ENCODE assay signal across 11 cellular contexts in the genomic region with DNA sequence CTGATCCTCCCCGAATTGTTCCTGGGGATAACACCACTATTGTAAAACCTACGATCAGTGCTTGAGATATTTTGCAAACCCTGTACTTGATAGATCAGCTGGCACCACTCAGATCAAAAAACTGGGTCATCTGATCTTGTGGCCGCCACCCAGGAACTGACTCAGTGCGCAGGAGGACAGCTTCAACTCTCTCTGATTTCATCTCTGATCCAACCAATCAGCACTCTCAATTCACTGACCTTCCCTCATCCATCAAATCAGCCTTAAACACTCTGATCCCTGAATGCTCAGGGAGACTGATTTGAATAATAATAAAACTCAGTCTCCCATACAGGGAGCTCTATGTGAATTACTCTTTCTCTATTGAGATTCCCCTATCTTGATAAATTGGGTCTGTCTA. TPM values are rescaled to one million over a fixed set of nuclear protein-coding genes. Genes with fewer than 3 reads are reported as not detected.
DNase-seq lines count a peak whose midpoint lies in the region; ATAC-seq and TF ChIP-seq lines count a peak whose summit lies in the region.
"Had no signal": no experiment of that assay in that cellular context is flagged by ENCODE, and none has a peak within 500 bp of the region (broad histone marks: within the 10 kb centered on the region; RNA-seq: fewer than 3 reads in every experiment).

No MANE protein-coding gene starts in this region.

- H3K36me3 Mint-ChIP-seq in WTC11 (no peaks in the 10 kb centered on the region), type B pancreatic cell (no peaks in the 10 kb centered on the region)
- H3K36me3 Mint-ChIP-seq: naive B cell had no signal

- H3K4me1 ChIP-seq in HAP-1: peaks cover 10% of the 10 kb centered on the region

- DNase-seq in A172 (ENCODE audit: low spot score): peak; percentile 86
- DNase-seq in HAP-1 (ENCODE audit: low spot score in 2 of 2): peak; percentile 70 to 94
- DNase-seq in WTC11 (ENCODE audit: low spot score): no peak
- DNase-seq in foreskin fibroblast: peak; percentile 37 to 82
- no peak for DNase-seq in GM19240 (ENCODE audit: insufficient read length, low spot score)
- no peak for DNase-seq in type B pancreatic cell (ENCODE audit: extremely low spot score, unreplicated experiment)
- DNase-seq: activated CD8-positive, alpha-beta memory T cell treated with anti-CD3 and anti-CD28 coated beads, Interleukin-2, amount 50 U/mL, for 4 hours; naive B cell had no signal

- TF ChIP-seq CTCF in WTC11 (IDR thresholded peaks at IDR 0.05): no peak
- no peak for TF ChIP-seq CTCF in foreskin fibroblast (IDR thresholded peaks at IDR 0.05; ENCODE audit: low read depth, low read length)
- no peak for TF ChIP-seq CTCF in type B pancreatic cell (conservative IDR thresholded peaks at IDR 0.05)

- peak; percentile 26 for ATAC-seq in WTC11
- ATAC-seq in HG02678 (IDR thresholded peaks at IDR 0.05; ENCODE audit: unreplicated experiment): no peak
- no peak for ATAC-seq in HG03354 (IDR thresholded peaks at IDR 0.05; ENCODE audit: poor library complexity, severe bottlenecking, unreplicated experiment)
- ATAC-seq: Panc1 had no signal

- in situ Hi-C loops in HAP-1 (cut with MboI; ENCODE audit: low sequenced_read_pairs): no loop called here

- H3K4me1 Mint-ChIP-seq in WTC11 (peaks cover 21% of the 10 kb centered on the region), type B pancreatic cell (ENCODE audit: unreplicated experiment) (peaks cover 3% of the 10 kb centered on the region)

- H3K27me3 ChIP-seq in HAP-1 (ENCODE audit: low read depth): no peaks in the 10 kb centered on the region

- H3K4me3 Mint-ChIP-seq in WTC11 (peak overlapping the region; percentile 37), type B pancreatic cell (no peak overlapping the region)

- no peak overlapping the region for H3K4me3 ChIP-seq in HAP-1
- H3K4me3 ChIP-seq in foreskin fibroblast (ENCODE audit: low read depth in 1 of 2, low read length in 2 of 2): no peak overlapping the region

- CTCF ChIA-PET in WTC11 (lab: Charles Lee): interaction anchor here (0.6 to 1.0 kb wide), 2 partner anchors 9 to 165 kb away, joined by 3 to 4 read pairs; partner anchors contain the start of gene C12orf56

- peak overlapping the region; percentile 86 for H3K27ac Mint-ChIP-seq in WTC11
- H3K27ac Mint-ChIP-seq in type B pancreatic cell: no peak overlapping the region
- H3K27ac Mint-ChIP-seq: naive B cell had no signal

- H3K36me3 ChIP-seq in HAP-1 (replicated peaks): peaks cover 4% of the 10 kb centered on the region

- POLR2A ChIA-PET in WTC11 (lab: Charles Lee): no interaction called here

- H3K27me3 Mint-ChIP-seq in WTC11 (ENCODE audit: low read depth) (no peaks in the 10 kb centered on the region), type B pancreatic cell (no peaks in the 10 kb centered on the region)

- H3K9me3 Mint-ChIP-seq in WTC11 (no peaks in the 10 kb centered on the region), type B pancreatic cell (no peaks in the 10 kb centered on the region)

- H3K9me3 ChIP-seq in HAP-1: no peaks in the 10 kb centered on the region

TF ChIP-seq in WTC11, 78 proteins besides CTCF, POLR2A, EP300 and RAD21:
- peak; percentile 40; the same call in 1 of the 2 replicates for TF ChIP-seq TEAD1 (CRISPR knock-in tag; IDR thresholded peaks at IDR 0.05)
- TF ChIP-seq CDX4 (CRISPR knock-in tag; IDR thresholded peaks at IDR 0.05; ENCODE audit: borderline replicate concordance): no peak
- TF ChIP-seq, protein P1, sequence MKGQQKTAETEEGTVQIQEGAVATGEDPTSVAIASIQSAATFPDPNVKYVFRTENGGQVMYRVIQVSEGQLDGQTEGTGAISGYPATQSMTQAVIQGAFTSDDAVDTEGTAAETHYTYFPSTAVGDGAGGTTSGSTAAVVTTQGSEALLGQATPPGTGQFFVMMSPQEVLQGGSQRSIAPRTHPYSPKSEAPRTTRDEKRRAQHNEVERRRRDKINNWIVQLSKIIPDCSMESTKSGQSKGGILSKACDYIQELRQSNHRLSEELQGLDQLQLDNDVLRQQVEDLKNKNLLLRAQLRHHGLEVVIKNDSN (CRISPR knock-in tag; IDR thresholded peaks at IDR 0.05): 0 out of 2 replicates have a peak, but pooled peaks have one; percentile 24
- TF ChIP-seq IRF2 (CRISPR knock-in tag; IDR thresholded peaks at IDR 0.05; ENCODE audit: borderline replicate concordance, low read depth): no peak
- 0 out of 2 replicates have a peak, but pooled peaks have one; percentile 22 for TF ChIP-seq FOXK1 (CRISPR knock-in tag; IDR thresholded peaks at IDR 0.05)
- TF ChIP-seq USF2 (CRISPR knock-in tag; IDR thresholded peaks at IDR 0.05): peak; percentile 57
- no peak for TF ChIP-seq PRRX2 (CRISPR knock-in tag; IDR thresholded peaks at IDR 0.05)
TF ChIP-seq in WTC11: peak in this region for 4.

RNA-seq across cellular contexts. Expression of gene XPOT, which starts 4.2 kb away (rescaled TPM):
- total RNA-seq in A172 (2014; rRNA removed; shearing (Covaris generic)): 81.7 and 97.4 TPM in 2 replicates
- 107 to 134 TPM (median 111 TPM) in 3 replicates for total RNA-seq in WTC11 (2021)
- total RNA-seq in type B pancreatic cell (ENCODE audit: low replicate concordance): 61.9 and 72.8 TPM in 2 replicates

RNA-seq across cellular contexts. Expression of gene C12orf56, which starts 9.5 kb away (rescaled TPM):
- total RNA-seq in A172 (2014; rRNA removed; shearing (Covaris generic)): 0.41 TPM in 1 of 2 replicates, not detected in the other
- total RNA-seq in WTC11 (2021) (2.5 to 5.3 TPM (median 4.1 TPM) in 3 replicates), type B pancreatic cell (ENCODE audit: low replicate concordance) (1.5 TPM in 1 of 2 replicates, not detected in the other)

RNA-seq across cellular contexts. Expression of gene TBK1, which starts 51.9 kb away (rescaled TPM):
- 40.9 and 43.8 TPM in 2 replicates for total RNA-seq in A172 (2014; rRNA removed; shearing (Covaris generic))
- total RNA-seq in WTC11 (2021): 15.9 to 17.7 TPM (median 16.8 TPM) in 3 replicates
- 16.6 and 19.2 TPM in 2 replicates for total RNA-seq in type B pancreatic cell (ENCODE audit: low replicate concordance)

Comparison
In these comparisons a context has a peak if more than half of its experiments do, and no peak if none do; other contexts are left out.
1. DNase-seq: peak in A172 (single experiment), HAP-1 (2 of 2) and foreskin fibroblast (2 of 2); none in WTC11 (single experiment), GM19240 (single experiment) and type B pancreatic cell (single experiment).